In the genomic region with DNA sequence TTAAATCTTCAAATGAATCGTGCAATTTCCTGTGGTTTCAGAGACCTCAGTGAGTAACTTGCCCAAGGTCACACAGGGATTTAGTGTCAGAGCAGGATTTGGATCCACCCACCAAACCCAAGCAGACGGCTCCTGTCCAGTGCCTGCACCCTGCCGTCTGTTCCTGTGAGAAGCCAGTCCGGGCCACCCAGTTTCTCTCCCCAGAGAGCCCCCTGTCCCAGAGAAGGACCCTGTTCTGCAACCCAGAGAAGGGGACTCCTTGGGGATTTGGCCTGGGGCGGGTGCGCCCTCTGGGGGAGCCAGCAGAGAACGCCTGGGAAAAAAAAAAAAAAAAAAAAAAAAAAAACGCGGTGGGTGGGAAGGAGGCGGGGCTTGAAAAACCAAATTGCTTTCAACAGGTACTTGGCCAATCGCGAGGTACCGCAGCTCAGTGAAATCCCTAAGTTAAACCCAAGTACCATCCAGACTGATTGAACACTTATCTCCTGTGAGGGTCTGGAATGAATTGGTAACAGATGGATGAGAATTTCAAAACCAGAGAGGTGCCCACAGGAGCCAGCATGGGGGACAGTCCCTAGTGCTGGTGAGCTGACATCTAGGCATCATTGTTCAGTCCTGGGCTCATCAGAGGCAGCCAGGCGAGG, we compare ENCODE assay signal across 1 cellular context.
TF ChIP-seq lines count a peak whose summit lies in the region.

No MANE protein-coding gene starts in this region.

TF ChIP-seq in HepG2, 621 proteins besides CTCF, POLR2A, EP300 and RAD21 (continued from another document):
- TF ChIP-seq ZNF7 (CRISPR knock-in tag; IDR thresholded peaks at IDR 0.05) (no peak), YY1 (IDR thresholded peaks at IDR 0.05; ENCODE audit: insufficient read depth, insufficient replicate concordance, low read depth, low read length) (peak; percentile 14), ARHGAP35 (CRISPR knock-in tag; IDR thresholded peaks at IDR 0.05; ENCODE audit: borderline replicate concordance) (no peak), ZNF883 (CRISPR knock-in tag; IDR thresholded peaks at IDR 0.05; ENCODE audit: not compliant biosample characterization) (no peak), RBM22 (optimal IDR thresholded peaks at IDR 0.05; ENCODE audit: low read length) (no peak), CREM (IDR thresholded peaks at IDR 0.05) (no peak), CREM (CRISPR knock-in tag; IDR thresholded peaks at IDR 0.05) (no peak), KAT8 (CRISPR knock-in tag; IDR thresholded peaks at IDR 0.05) (no peak), ZNF317 (CRISPR knock-in tag; IDR thresholded peaks at IDR 0.05) (no peak), PTBP1 (IDR thresholded peaks at IDR 0.05; ENCODE audit: low read depth, low read length, poor library complexity, severe bottlenecking) (peak; percentile 99), ZNF572 (CRISPR knock-in tag; IDR thresholded peaks at IDR 0.05) (0 out of 2 replicates have a peak, but pooled peaks have one; percentile 31), KDM5A (IDR thresholded peaks at IDR 0.05; ENCODE audit: borderline replicate concordance, low read length) (no peak), NR2F2 (IDR thresholded peaks at IDR 0.05; ENCODE audit: borderline replicate concordance, low read depth) (peak; percentile 17; the same call in 1 of the 2 replicates), ERF (CRISPR knock-in tag; IDR thresholded peaks at IDR 0.05) (0 out of 2 replicates have a peak, but pooled peaks have one; percentile 26), SMC3 (IDR thresholded peaks at IDR 0.05; ENCODE audit: low read length) (peak; percentile 64), ZNF552 (CRISPR knock-in tag; IDR thresholded peaks at IDR 0.05; ENCODE audit: borderline replicate concordance) (no peak), MAZ (IDR thresholded peaks at IDR 0.05; ENCODE audit: borderline replicate concordance, low read depth, low read length) (peak; percentile 81; the same call in 1 of the 2 replicates), MAZ (CRISPR knock-in tag; IDR thresholded peaks at IDR 0.05; ENCODE audit: low read depth) (no peak), XRCC5 (optimal IDR thresholded peaks at IDR 0.05; ENCODE audit: low read length) (peak; percentile 78), SP5 (CRISPR knock-in tag; IDR thresholded peaks at IDR 0.05; ENCODE audit: borderline replicate concordance, low read depth) (peak; percentile 9; the same call in 1 of the 2 replicates), SATB2 (CRISPR knock-in tag; IDR thresholded peaks at IDR 0.05) (no peak), ZSCAN25 (CRISPR knock-in tag; IDR thresholded peaks at IDR 0.05) (no peak)
- TF ChIP-seq, protein P1, sequence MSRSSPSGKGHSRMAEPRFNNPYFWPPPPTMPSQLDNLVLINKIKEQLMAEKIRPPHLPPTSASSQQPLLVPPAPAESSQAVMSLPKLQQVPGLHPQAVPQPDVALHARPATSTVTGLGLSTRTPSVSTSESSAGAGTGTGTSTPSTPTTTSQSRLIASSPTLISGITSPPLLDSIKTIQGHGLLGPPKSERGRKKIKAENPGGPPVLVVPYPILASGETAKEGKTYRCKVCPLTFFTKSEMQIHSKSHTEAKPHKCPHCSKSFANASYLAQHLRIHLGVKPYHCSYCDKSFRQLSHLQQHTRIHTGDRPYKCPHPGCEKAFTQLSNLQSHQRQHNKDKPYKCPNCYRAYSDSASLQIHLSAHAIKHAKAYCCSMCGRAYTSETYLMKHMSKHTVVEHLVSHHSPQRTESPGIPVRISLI (CRISPR knock-in tag; IDR thresholded peaks at IDR 0.05; ENCODE audit: borderline replicate concordance) = peak; percentile 98
- TF ChIP-seq, protein P2, sequence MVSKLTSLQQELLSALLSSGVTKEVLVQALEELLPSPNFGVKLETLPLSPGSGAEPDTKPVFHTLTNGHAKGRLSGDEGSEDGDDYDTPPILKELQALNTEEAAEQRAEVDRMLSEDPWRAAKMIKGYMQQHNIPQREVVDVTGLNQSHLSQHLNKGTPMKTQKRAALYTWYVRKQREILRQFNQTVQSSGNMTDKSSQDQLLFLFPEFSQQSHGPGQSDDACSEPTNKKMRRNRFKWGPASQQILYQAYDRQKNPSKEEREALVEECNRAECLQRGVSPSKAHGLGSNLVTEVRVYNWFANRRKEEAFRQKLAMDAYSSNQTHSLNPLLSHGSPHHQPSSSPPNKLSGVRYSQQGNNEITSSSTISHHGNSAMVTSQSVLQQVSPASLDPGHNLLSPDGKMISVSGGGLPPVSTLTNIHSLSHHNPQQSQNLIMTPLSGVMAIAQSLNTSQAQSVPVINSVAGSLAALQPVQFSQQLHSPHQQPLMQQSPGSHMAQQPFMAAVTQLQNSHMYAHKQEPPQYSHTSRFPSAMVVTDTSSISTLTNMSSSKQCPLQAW (CRISPR knock-in tag; IDR thresholded peaks at IDR 0.05) = peak; percentile 62; the same call in 1 of the 2 replicates
